8 cellular contexts compared by ENCODE assay signal in the genomic region with DNA sequence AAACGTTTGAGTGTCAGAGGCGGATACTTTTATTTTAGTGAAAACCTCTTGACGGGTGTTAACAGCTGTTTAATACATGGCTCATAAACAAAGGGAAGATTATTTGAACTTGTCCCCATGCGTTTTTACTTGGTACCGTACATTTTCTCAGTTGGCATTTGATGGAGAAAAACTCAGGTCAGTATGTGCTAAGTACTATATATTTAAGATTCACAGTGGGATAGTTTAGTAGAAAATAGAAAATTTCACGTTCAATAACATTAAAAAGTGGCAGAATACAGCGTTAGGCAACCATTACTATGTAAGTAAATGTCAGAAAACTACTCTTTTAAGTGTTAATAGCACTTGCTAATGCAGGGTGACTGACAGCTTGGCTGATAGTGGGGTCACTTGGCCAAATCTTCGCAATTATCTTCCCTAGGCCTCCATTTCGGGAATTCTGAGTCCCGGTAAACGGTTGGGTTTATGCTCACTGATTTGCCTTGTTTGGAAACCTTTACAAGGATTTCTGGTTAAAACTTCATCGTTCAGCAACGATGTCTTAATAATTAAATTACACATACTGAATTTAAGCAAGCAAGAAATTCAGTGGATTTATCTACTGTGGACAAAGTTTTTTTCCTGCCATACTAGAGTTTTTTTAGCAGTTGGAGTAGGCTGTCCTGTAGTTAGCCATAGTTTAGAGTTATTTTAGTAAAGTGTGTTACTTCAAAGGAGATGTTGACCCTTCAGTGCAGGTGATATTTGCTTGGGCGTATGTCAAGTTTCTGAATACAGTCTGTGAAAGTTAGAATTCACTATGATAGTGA. TPM values are rescaled to one million over a fixed set of nuclear protein-coding genes. Genes with fewer than 3 reads are reported as not detected.
A peak's percentile ranks its signal among the peaks of the same experiment; 100 is the strongest.
DNase-seq lines count a peak whose midpoint lies in the region; ATAC-seq and TF ChIP-seq lines count a peak whose summit lies in the region.

No MANE protein-coding gene starts in this region.

- peaks cover 90% of the 10 kb centered on the region for H3K79me2 ChIP-seq in hepatocyte

- peaks cover 31% of the 10 kb centered on the region for H3K36me3 Mint-ChIP-seq in WTC11

- no peaks in the 10 kb centered on the region for H3K27me3 ChIP-seq in HL-60 (ENCODE audit: insufficient read depth, poor library complexity, severe bottlenecking)
- no peaks in the 10 kb centered on the region for H3K27me3 ChIP-seq in hepatocyte
- no peaks in the 10 kb centered on the region for H3K27me3 ChIP-seq in spleen (replicated peaks in 1 of 7)

- peaks cover 56% of the 10 kb centered on the region for H3K4me1 Mint-ChIP-seq in WTC11

- peak overlapping the region; percentile 97 for H3K27ac Mint-ChIP-seq in WTC11

- peaks cover 51% of the 10 kb centered on the region for H3K4me1 ChIP-seq in hepatocyte (ENCODE audit: insufficient read depth)
- peaks cover 47 to 85% (median 73%) of the 10 kb centered on the region in 6 donors for H3K4me1 ChIP-seq in spleen

- peak overlapping the region; percentile 84 for H3K4me2 ChIP-seq in hepatocyte

- CTCF ChIA-PET in WTC11 (lab: Charles Lee), result interaction anchor here (1.2 kb wide), 1 partner anchor 107 kb away, joined by 3 read pairs; no protein-coding TSS in a partner anchor

- intact Hi-C loops in spleen (cut with DNase I; ENCODE audit: low total_unique reads), result no loop called here

- POLR2A ChIA-PET in WTC11 (lab: Charles Lee), result interaction anchor here (0.6 to 2.4 kb wide), 3 partner anchors 23 to 96 kb away, joined by 4 to 26 read pairs (median 8); no protein-coding TSS in a partner anchor

- H3K27ac ChIP-seq in HL-60 (replicated peaks) (peak overlapping the region; percentile 99), hepatocyte (peak overlapping the region; percentile 94), spleen (peak overlapping the region; percentile 84 to 99 (median 97))

- no peaks in the 10 kb centered on the region; the same call in 1 of the 2 replicates for H3K27me3 Mint-ChIP-seq in WTC11 (ENCODE audit: low read depth)

- H4K20me1 ChIP-seq in hepatocyte (ENCODE audit: insufficient read depth, poor library complexity, severe bottlenecking), result peaks cover 33% of the 10 kb centered on the region

- H3K9me3 ChIP-seq in hepatocyte (ENCODE audit: low read depth) (no peaks in the 10 kb centered on the region), spleen (no peaks in the 10 kb centered on the region)

- H3K4me3 ChIP-seq in HL-60 (replicated peaks; ENCODE audit: insufficient read depth, low read length) (peak overlapping the region; percentile 47), hepatocyte (peak overlapping the region; percentile 18), spleen (peak overlapping the region; percentile 25 to 83 (median 62))

- DNase-seq in HL-60 (ENCODE audit: low read depth in 1 of 2, low spot score in 1 of 2), result no peak
- DNase-seq in WTC11 (ENCODE audit: low spot score), result no peak
- DNase-seq in hepatocyte (ENCODE audit: low spot score), result no peak
- DNase-seq in spleen, result no peak
- no peak for DNase-seq in NCI-H187 (lab: John Stamatoyannopoulos, UW)
- DNase-seq in A172 (ENCODE audit: low spot score), result no peak

- H3K4me3 Mint-ChIP-seq in WTC11, result peak overlapping the region; percentile 95

- TF ChIP-seq CTCF in HL-60 (IDR thresholded peaks at IDR 0.05; ENCODE audit: insufficient read depth, low read length) (no peak), WTC11 (IDR thresholded peaks at IDR 0.05) (no peak), hepatocyte (IDR thresholded peaks at IDR 0.05; ENCODE audit: poor library complexity) (no peak), spleen (IDR thresholded peaks at IDR 0.05 in 8 of 11, conservative IDR thresholded peaks at IDR 0.05 in 3 of 11) (no peak)

- H2AFZ ChIP-seq in hepatocyte, result no peak overlapping the region

- WGBS in hepatocyte (ENCODE audit: low lambda C conversion rate, missing lambda C conversion rate), result 30% methylated on average over 14 of the region's 14 CpGs
- WGBS in spleen, 5 donors, result 23 to 39% (median 27%) methylated on average over 14 of the region's 14 CpGs

- no peak for ATAC-seq in WTC11
- ATAC-seq in GM21447 (IDR thresholded peaks at IDR 0.05; ENCODE audit: unreplicated experiment), result no peak
- no peak for ATAC-seq in GM21717 (IDR thresholded peaks at IDR 0.05; ENCODE audit: unreplicated experiment)

- H3K9me3 Mint-ChIP-seq in WTC11, result no peaks in the 10 kb centered on the region

- TF ChIP-seq POLR2A in spleen (IDR thresholded peaks at IDR 0.05), result no peak

- H3K36me3 ChIP-seq in hepatocyte (replicated peaks; ENCODE audit: insufficient read depth, low read depth) (no peaks in the 10 kb centered on the region), spleen (peaks cover 0 to 17% (median 0%) of the 10 kb centered on the region in 6 donors)

- no peaks in the 10 kb centered on the region for H3K9me2 ChIP-seq in hepatocyte (replicated peaks; ENCODE audit: insufficient read depth)

TF ChIP-seq in WTC11, 78 proteins besides CTCF, POLR2A, EP300 and RAD21 (continues in another document):
- no peak for TF ChIP-seq NR3C1 (CRISPR knock-in tag; conservative IDR thresholded peaks at IDR 0.05; ENCODE audit: low read depth)
- TF ChIP-seq NR1H2 (CRISPR knock-in tag; IDR thresholded peaks at IDR 0.05), result no peak
- no peak for TF ChIP-seq ZNF317 (CRISPR knock-in tag; IDR thresholded peaks at IDR 0.05; ENCODE audit: borderline replicate concordance, low read depth)
- TF ChIP-seq ATF1 (CRISPR knock-in tag; IDR thresholded peaks at IDR 0.05), result no peak
- no peak for TF ChIP-seq ZNF416 (CRISPR knock-in tag; IDR thresholded peaks at IDR 0.05)
- TF ChIP-seq FOXK1 (CRISPR knock-in tag; IDR thresholded peaks at IDR 0.05), result no peak
- TF ChIP-seq JUN (CRISPR knock-in tag; IDR thresholded peaks at IDR 0.05), result no peak
- TF ChIP-seq, protein P1, sequence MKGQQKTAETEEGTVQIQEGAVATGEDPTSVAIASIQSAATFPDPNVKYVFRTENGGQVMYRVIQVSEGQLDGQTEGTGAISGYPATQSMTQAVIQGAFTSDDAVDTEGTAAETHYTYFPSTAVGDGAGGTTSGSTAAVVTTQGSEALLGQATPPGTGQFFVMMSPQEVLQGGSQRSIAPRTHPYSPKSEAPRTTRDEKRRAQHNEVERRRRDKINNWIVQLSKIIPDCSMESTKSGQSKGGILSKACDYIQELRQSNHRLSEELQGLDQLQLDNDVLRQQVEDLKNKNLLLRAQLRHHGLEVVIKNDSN (CRISPR knock-in tag; IDR thresholded peaks at IDR 0.05), result no peak
- no peak for TF ChIP-seq MYBL2 (CRISPR knock-in tag; IDR thresholded peaks at IDR 0.05)
- TF ChIP-seq PRRX2 (CRISPR knock-in tag; IDR thresholded peaks at IDR 0.05), result no peak
- TF ChIP-seq, protein P2, sequence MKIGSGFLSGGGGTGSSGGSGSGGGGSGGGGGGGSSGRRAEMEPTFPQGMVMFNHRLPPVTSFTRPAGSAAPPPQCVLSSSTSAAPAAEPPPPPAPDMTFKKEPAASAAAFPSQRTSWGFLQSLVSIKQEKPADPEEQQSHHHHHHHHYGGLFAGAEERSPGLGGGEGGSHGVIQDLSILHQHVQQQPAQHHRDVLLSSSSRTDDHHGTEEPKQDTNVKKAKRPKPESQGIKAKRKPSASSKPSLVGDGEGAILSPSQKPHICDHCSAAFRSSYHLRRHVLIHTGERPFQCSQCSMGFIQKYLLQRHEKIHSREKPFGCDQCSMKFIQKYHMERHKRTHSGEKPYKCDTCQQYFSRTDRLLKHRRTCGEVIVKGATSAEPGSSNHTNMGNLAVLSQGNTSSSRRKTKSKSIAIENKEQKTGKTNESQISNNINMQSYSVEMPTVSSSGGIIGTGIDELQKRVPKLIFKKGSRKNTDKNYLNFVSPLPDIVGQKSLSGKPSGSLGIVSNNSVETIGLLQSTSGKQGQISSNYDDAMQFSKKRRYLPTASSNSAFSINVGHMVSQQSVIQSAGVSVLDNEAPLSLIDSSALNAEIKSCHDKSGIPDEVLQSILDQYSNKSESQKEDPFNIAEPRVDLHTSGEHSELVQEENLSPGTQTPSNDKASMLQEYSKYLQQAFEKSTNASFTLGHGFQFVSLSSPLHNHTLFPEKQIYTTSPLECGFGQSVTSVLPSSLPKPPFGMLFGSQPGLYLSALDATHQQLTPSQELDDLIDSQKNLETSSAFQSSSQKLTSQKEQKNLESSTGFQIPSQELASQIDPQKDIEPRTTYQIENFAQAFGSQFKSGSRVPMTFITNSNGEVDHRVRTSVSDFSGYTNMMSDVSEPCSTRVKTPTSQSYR (CRISPR knock-in tag; IDR thresholded peaks at IDR 0.05), result no peak
- TF ChIP-seq, protein P3, sequence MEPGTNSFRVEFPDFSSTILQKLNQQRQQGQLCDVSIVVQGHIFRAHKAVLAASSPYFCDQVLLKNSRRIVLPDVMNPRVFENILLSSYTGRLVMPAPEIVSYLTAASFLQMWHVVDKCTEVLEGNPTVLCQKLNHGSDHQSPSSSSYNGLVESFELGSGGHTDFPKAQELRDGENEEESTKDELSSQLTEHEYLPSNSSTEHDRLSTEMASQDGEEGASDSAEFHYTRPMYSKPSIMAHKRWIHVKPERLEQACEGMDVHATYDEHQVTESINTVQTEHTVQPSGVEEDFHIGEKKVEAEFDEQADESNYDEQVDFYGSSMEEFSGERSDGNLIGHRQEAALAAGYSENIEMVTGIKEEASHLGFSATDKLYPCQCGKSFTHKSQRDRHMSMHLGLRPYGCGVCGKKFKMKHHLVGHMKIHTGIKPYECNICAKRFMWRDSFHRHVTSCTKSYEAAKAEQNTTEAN (CRISPR knock-in tag; IDR thresholded peaks at IDR 0.05), result no peak

RNA-seq across cellular contexts. Expression of a gene that starts 4.9 kb away (rescaled TPM):
- total RNA-seq in WTC11 (2021), result 75.8 to 101 TPM (median 87.6 TPM) in 3 replicates
- 101 and 133 TPM in 2 replicates for total RNA-seq in hepatocyte
- polyA plus RNA-seq in hepatocyte, result 49.3 and 68.3 TPM in 2 replicates
- 100 to 1,000 TPM; 160 to 232 (median 204) TPM for total RNA-seq in spleen
- polyA plus RNA-seq in spleen, result 10 to 100 TPM; 37.3 to 44.0 (median 43.2) TPM
- 21.2 and 22.8 TPM in 2 replicates for total RNA-seq in A172 (2014; rRNA removed; shearing (Covaris generic))
